Comparison of ENCODE assay signal across 1 cellular context in the genomic region with DNA sequence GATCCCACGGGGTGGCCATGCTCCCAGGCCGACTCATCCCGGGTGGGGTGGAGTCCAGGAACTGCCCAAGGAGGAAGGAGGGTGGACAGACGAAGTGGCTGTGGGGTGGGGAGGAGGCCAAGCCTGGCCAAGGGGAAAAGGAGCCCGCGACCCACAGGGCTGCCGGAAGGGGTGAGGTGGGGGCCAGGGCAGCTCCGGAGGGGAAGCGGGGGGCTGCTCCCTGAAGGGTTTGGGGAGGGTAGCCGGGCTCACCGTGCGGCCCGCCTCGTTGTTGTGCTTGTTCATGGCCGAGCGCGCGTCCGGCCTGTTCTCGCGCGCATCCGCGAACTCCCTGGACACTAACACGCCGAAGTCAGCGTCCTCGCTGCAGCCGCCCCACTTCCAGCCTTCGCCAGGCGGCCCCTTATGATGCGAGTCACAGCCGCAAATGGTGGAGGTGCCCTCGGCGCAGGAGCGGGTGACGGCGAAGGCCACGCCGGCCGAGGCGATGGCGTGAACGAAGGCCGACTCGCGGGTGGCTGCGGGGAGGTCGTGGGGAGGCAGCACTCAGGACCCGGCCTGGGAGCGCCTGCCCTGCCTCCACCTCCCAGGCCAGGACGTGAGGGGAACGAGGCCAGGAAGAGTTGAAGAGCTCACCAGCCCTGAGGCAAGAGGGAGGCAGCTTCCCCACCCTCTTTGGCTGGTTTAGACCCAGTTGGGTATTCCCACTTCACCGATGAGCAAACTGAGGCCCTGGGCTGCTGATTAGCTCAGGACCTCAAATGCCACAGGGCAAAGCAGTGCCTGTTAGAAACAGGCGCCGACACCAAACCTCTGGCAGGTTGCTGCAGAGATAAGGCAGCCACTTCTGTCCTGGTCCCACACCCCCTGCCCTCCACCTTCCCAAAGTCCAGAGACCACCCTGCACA.
TF ChIP-seq lines count a peak whose summit lies in the region.

No MANE protein-coding gene starts in this region.

TF ChIP-seq in SK-N-SH treated with all-trans-retinoic acid at 6 μM for 48 hours, 23 proteins besides CTCF, POLR2A, EP300 and RAD21 (continued from another document):
- TF ChIP-seq, protein P1, sequence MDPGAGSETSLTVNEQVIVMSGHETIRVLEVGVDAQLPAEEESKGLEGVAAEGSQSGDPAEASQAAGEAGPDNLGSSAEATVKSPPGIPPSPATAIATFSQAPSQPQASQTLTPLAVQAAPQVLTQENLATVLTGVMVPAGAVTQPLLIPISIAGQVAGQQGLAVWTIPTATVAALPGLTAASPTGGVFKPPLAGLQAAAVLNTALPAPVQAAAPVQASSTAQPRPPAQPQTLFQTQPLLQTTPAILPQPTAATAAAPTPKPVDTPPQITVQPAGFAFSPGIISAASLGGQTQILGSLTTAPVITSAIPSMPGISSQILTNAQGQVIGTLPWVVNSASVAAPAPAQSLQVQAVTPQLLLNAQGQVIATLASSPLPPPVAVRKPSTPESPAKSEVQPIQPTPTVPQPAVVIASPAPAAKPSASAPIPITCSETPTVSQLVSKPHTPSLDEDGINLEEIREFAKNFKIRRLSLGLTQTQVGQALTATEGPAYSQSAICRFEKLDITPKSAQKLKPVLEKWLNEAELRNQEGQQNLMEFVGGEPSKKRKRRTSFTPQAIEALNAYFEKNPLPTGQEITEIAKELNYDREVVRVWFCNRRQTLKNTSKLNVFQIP (CRISPR knock-in tag; IDR thresholded peaks at IDR 0.05; ENCODE audit: borderline replicate concordance, low read depth), result no peak
- TF ChIP-seq, protein P2, sequence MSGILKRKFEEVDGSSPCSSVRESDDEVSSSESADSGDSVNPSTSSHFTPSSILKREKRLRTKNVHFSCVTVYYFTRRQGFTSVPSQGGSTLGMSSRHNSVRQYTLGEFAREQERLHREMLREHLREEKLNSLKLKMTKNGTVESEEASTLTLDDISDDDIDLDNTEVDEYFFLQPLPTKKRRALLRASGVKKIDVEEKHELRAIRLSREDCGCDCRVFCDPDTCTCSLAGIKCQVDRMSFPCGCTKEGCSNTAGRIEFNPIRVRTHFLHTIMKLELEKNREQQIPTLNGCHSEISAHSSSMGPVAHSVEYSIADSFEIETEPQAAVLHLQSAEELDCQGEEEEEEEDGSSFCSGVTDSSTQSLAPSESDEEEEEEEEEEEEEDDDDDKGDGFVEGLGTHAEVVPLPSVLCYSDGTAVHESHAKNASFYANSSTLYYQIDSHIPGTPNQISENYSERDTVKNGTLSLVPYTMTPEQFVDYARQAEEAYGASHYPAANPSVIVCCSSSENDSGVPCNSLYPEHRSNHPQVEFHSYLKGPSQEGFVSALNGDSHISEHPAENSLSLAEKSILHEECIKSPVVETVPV (CRISPR knock-in tag; IDR thresholded peaks at IDR 0.05), result no peak
- TF ChIP-seq ZNF565 (CRISPR knock-in tag; conservative IDR thresholded peaks at IDR 0.05; ENCODE audit: low read depth) (no peak), SNAI2 (CRISPR knock-in tag; IDR thresholded peaks at IDR 0.05) (no peak), TCF4 (CRISPR knock-in tag; IDR thresholded peaks at IDR 0.05; ENCODE audit: borderline replicate concordance) (no peak), RARB (CRISPR knock-in tag; IDR thresholded peaks at IDR 0.05) (no peak), ZNF70 (CRISPR knock-in tag; IDR thresholded peaks at IDR 0.05) (no peak)
- TF ChIP-seq, protein P3, sequence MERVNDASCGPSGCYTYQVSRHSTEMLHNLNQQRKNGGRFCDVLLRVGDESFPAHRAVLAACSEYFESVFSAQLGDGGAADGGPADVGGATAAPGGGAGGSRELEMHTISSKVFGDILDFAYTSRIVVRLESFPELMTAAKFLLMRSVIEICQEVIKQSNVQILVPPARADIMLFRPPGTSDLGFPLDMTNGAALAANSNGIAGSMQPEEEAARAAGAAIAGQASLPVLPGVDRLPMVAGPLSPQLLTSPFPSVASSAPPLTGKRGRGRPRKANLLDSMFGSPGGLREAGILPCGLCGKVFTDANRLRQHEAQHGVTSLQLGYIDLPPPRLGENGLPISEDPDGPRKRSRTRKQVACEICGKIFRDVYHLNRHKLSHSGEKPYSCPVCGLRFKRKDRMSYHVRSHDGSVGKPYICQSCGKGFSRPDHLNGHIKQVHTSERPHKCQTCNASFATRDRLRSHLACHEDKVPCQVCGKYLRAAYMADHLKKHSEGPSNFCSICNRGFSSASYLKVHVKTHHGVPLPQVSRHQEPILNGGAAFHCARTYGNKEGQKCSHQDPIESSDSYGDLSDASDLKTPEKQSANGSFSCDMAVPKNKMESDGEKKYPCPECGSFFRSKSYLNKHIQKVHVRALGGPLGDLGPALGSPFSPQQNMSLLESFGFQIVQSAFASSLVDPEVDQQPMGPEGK (CRISPR knock-in tag; IDR thresholded peaks at IDR 0.05; ENCODE audit: borderline replicate concordance), result no peak
- TF ChIP-seq, protein P4, sequence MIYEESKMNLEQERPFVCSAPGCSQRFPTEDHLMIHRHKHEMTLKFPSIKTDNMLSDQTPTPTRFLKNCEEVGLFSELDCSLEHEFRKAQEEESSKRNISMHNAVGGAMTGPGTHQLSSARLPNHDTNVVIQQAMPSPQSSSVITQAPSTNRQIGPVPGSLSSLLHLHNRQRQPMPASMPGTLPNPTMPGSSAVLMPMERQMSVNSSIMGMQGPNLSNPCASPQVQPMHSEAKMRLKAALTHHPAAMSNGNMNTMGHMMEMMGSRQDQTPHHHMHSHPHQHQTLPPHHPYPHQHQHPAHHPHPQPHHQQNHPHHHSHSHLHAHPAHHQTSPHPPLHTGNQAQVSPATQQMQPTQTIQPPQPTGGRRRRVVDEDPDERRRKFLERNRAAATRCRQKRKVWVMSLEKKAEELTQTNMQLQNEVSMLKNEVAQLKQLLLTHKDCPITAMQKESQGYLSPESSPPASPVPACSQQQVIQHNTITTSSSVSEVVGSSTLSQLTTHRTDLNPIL (CRISPR knock-in tag; IDR thresholded peaks at IDR 0.05; ENCODE audit: low read depth), result no peak
